8 cellular contexts compared by ENCODE assay signal in genomic region chr11:123654566-123655081, GRCh38. TPM values are rescaled to one million over a fixed set of nuclear protein-coding genes. Genes with fewer than 3 reads are reported as not detected.
DNase-seq lines count a peak whose midpoint lies in the region; TF ChIP-seq lines count a peak whose summit lies in the region.

A gene with protein sequence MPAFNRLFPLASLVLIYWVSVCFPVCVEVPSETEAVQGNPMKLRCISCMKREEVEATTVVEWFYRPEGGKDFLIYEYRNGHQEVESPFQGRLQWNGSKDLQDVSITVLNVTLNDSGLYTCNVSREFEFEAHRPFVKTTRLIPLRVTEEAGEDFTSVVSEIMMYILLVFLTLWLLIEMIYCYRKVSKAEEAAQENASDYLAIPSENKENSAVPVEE (minus strand): TSS chr11:123654624. CDS start chr11:123653801, 823 bp downstream.

- peak within 1 kb of the TSS; percentile 67 for H3K4me3 Mint-ChIP-seq in activated CD4-positive, alpha-beta T cell treated with anti-CD3 and anti-CD28 coated beads, Interleukin-2, amount 10 ng/mL, durations not matched to agents 7 days and 5 days
- peak within 1 kb of the TSS; percentile 77 for H3K4me3 Mint-ChIP-seq in mesothelial cell of epicardium

- H3K27ac ChIP-seq in WERI-Rb-1: peak within 1 kb of the TSS; percentile 100
- peak within 1 kb of the TSS in 1 of 2 donors; percentile 27 for H3K27ac ChIP-seq in esophagus (ENCODE audit: low read depth in 2 of 2, low read length in 1 of 2)
- H3K27ac ChIP-seq in suprapubic skin: peak within 1 kb of the TSS; percentile 54

- peaks cover 9% of the 10 kb centered on the region for H3K9me3 Mint-ChIP-seq in activated CD4-positive, alpha-beta T cell treated with anti-CD3 and anti-CD28 coated beads, Interleukin-2, amount 10 ng/mL, durations not matched to agents 7 days and 5 days
- no peaks in the 10 kb centered on the region for H3K9me3 Mint-ChIP-seq in mesothelial cell of epicardium

- peaks cover 8 to 10% of the 10 kb centered on the region in 2 donors for H3K4me1 ChIP-seq in esophagus (ENCODE audit: control insufficient read depth in 2 of 2, insufficient read depth in 2 of 2, low read length in 1 of 2)
- H3K4me1 ChIP-seq in suprapubic skin: peaks cover 19% of the 10 kb centered on the region

- peak within 1 kb of the TSS; percentile 93 for H3K4me3 ChIP-seq in WERI-Rb-1 (ENCODE audit: low read depth, low read length)
- peak within 1 kb of the TSS; percentile 54 to 55 for H3K4me3 ChIP-seq in esophagus (ENCODE audit: low read depth in 1 of 2, low read length in 2 of 2)
- peak within 1 kb of the TSS; percentile 67 for H3K4me3 ChIP-seq in suprapubic skin

- H3K27me3 ChIP-seq in WERI-Rb-1 (ENCODE audit: insufficient read depth, low read depth, severe bottlenecking): no peaks in the 10 kb centered on the region
- peaks cover 0 to 12% of the 10 kb centered on the region in 2 donors for H3K27me3 ChIP-seq in esophagus (ENCODE audit: control insufficient read depth in 1 of 2, insufficient read depth in 2 of 2, low read length in 2 of 2)
- H3K27me3 ChIP-seq in suprapubic skin: peaks cover 30% of the 10 kb centered on the region

- 1 to 2% methylated on average over 35 to 44 of the region's 44 CpGs for WGBS in esophagus, 2 donors
- 2% methylated on average over 9 of the region's 44 CpGs for WGBS in suprapubic skin

- peaks cover 21% of the 10 kb centered on the region for H3K4me1 Mint-ChIP-seq in activated CD4-positive, alpha-beta T cell treated with anti-CD3 and anti-CD28 coated beads, Interleukin-2, amount 10 ng/mL, durations not matched to agents 7 days and 5 days
- H3K4me1 Mint-ChIP-seq in mesothelial cell of epicardium: peaks cover 8% of the 10 kb centered on the region

- peak; percentile 24 for DNase-seq in activated CD4-positive, alpha-beta T cell treated with anti-CD3 and anti-CD28 coated beads, Interleukin-2, amount 10 ng/mL, durations not matched to agents 7 days and 5 days
- DNase-seq in activated CD4-positive, alpha-beta T cell treated with anti-CD3 and anti-CD28 coated beads for 1 hour: no peak
- DNase-seq in NCI-H1417 treated with DMSO at 0.1 percent for 48 hours (lab: John Stamatoyannopoulos, UW) (peak; percentile 64), WERI-Rb-1 (peak; percentile 95), mesothelial cell of epicardium (ENCODE audit: low spot score in 2 of 2, unreplicated experiment in 2 of 2) (peak; percentile 59 to 76), suprapubic skin (ENCODE audit: low spot score in 2 of 2) (no peak), Kasumi-1 (lab: John Stamatoyannopoulos, UW) (no peak)

- H3K9me3 ChIP-seq in WERI-Rb-1 (ENCODE audit: severe bottlenecking): no peaks in the 10 kb centered on the region
- no peaks in the 10 kb centered on the region for H3K9me3 ChIP-seq in esophagus (ENCODE audit: control insufficient read depth in 2 of 2, insufficient read depth in 1 of 2, low read depth in 1 of 2, low read length in 1 of 2)
- H3K9me3 ChIP-seq in suprapubic skin: no peaks in the 10 kb centered on the region

- POLR2A ChIA-PET in activated CD4-positive, alpha-beta T cell treated with anti-CD3 and anti-CD28 coated beads, Interleukin-2, amount 10 ng/mL, durations not matched to agents 7 days and 5 days (lab: Charles Lee): no interaction called here

- CTCF ChIA-PET in activated CD4-positive, alpha-beta T cell treated with anti-CD3 and anti-CD28 coated beads, Interleukin-2, amount 10 ng/mL, durations not matched to agents 7 days and 5 days (lab: Charles Lee): interaction anchor here (0.9 to 1.3 kb wide), 2 partner anchors 14 to 43 kb away, joined by 3 read pairs; no protein-coding TSS in a partner anchor

- H3K36me3 Mint-ChIP-seq in activated CD4-positive, alpha-beta T cell treated with anti-CD3 and anti-CD28 coated beads, Interleukin-2, amount 10 ng/mL, durations not matched to agents 7 days and 5 days (ENCODE audit: low read depth): peaks cover 7% of the 10 kb centered on the region
- no peaks in the 10 kb centered on the region for H3K36me3 Mint-ChIP-seq in mesothelial cell of epicardium

- TF ChIP-seq CTCF in WERI-Rb-1 (IDR thresholded peaks at IDR 0.05; ENCODE audit: low read depth, low read length) (no peak), mesothelial cell of epicardium (IDR thresholded peaks at IDR 0.05; ENCODE audit: unreplicated experiment) (peak; percentile 0), suprapubic skin (IDR thresholded peaks at IDR 0.05) (no peak)

- H3K27ac Mint-ChIP-seq in activated CD4-positive, alpha-beta T cell treated with anti-CD3 and anti-CD28 coated beads, Interleukin-2, amount 10 ng/mL, durations not matched to agents 7 days and 5 days: no peak within 1 kb of the TSS
- H3K27ac Mint-ChIP-seq in mesothelial cell of epicardium: peak within 1 kb of the TSS; percentile 83

- H3K36me3 ChIP-seq in WERI-Rb-1: no peaks in the 10 kb centered on the region; the same call in none of the 2 replicates
- H3K36me3 ChIP-seq in esophagus (ENCODE audit: control insufficient read depth in 2 of 2, insufficient read depth in 2 of 2, low read length in 1 of 2): no peaks in the 10 kb centered on the region
- H3K36me3 ChIP-seq in suprapubic skin: no peaks in the 10 kb centered on the region

- H3K27me3 Mint-ChIP-seq in activated CD4-positive, alpha-beta T cell treated with anti-CD3 and anti-CD28 coated beads, Interleukin-2, amount 10 ng/mL, durations not matched to agents 7 days and 5 days: peaks cover 45% of the 10 kb centered on the region
- peaks cover 83% of the 10 kb centered on the region for H3K27me3 Mint-ChIP-seq in mesothelial cell of epicardium (ENCODE audit: low read depth)

- no peak for TF ChIP-seq POLR2A in suprapubic skin (IDR thresholded peaks at IDR 0.05)

- TF ChIP-seq EP300 in suprapubic skin (IDR thresholded peaks at IDR 0.05): no peak

RNA-seq across cellular contexts. Expression of the gene that starts here (rescaled TPM):
- total RNA-seq in activated CD4-positive, alpha-beta T cell treated with anti-CD3 and anti-CD28 coated beads, Interleukin-2, amount 10 ng/mL, durations not matched to agents 7 days and 5 days: not detected
- under 1 TPM; 0.16 to 0.29 TPM for polyA plus RNA-seq in esophagus
- 0.14 to 0.35 TPM (median 0.22 TPM) in 3 replicates for total RNA-seq in mesothelial cell of epicardium
- 1 to 10 TPM in 2 of 4 donors, under 1 TPM in 2; 0.42 to 1.9 (median 0.98) TPM for total RNA-seq in suprapubic skin

Comparison
In these comparisons a context has a peak if more than half of its experiments do, and no peak if none do; other contexts are left out.
1. Peak in DNase-seq in activated CD4-positive, alpha-beta T cell treated with anti-CD3 and anti-CD28 coated beads, Interleukin-2, amount 10 ng/mL, durations not matched to agents 7 days and 5 days; RNA of the gene not detected or under 1 TPM.
2. Peak in DNase-seq in mesothelial cell of epicardium; RNA of the gene not detected or under 1 TPM.
3. DNase-seq: peak in NCI-H1417 treated with DMSO at 0.1 percent for 48 hours (single experiment) and WERI-Rb-1 (single experiment); none in activated CD4-positive, alpha-beta T cell treated with anti-CD3 and anti-CD28 coated beads for 1 hour (single experiment), suprapubic skin (0 of 2) and Kasumi-1 (0 of 2).
4. Peak in every context shown above with its lines, with median percentiles within 50 percentile points of each other: H3K4me3 ChIP-seq.